8 cellular contexts compared by ENCODE assay signal in genomic region chr17:64128787-64129514, GRCh38. TPM values are rescaled to one million over a fixed set of nuclear protein-coding genes. Genes with fewer than 3 reads are reported as not detected.
DNase-seq lines count a peak whose midpoint lies in the region; ATAC-seq and TF ChIP-seq lines count a peak whose summit lies in the region.

No MANE protein-coding gene starts in this region.

- peak overlapping the region; percentile 70 for H3K27ac ChIP-seq in A673 (ENCODE audit: low read depth, low read length, poor library complexity, severe bottlenecking)

- no peaks in the 10 kb centered on the region for H3K9me3 ChIP-seq in A673 (ENCODE audit: low read depth, low read length, poor library complexity, severe bottlenecking)

- ATAC-seq in GM18502 (IDR thresholded peaks at IDR 0.05; ENCODE audit: poor library complexity, unreplicated experiment), result peak; percentile 1
- peak; percentile 23 for ATAC-seq in SK-N-SH treated with all-trans-retinoic acid at 6 μM for 48 hours
- ATAC-seq in natural killer cell treated with Interleukin-12 subunit alpha and Interleukin-12 subunit beta and Interleukin-15 and Interleukin-18, amount 100 ng/mL, for 72 hours, result no peak
- ATAC-seq in HG02840 (IDR thresholded peaks at IDR 0.05; ENCODE audit: low FRiP score, unreplicated experiment), result no peak
- no peak for ATAC-seq in HG02763 (IDR thresholded peaks at IDR 0.05; ENCODE audit: unreplicated experiment)

- H3K4me3 ChIP-seq in A673 (ENCODE audit: low read depth, low read length, poor library complexity, severe bottlenecking), result peak overlapping the region; percentile 91

- H3K36me3 Mint-ChIP-seq in endothelial cell (ENCODE audit: low read depth, unreplicated experiment), result peaks cover 4% of the 10 kb centered on the region
- peaks cover 15% of the 10 kb centered on the region for H3K36me3 Mint-ChIP-seq in natural killer cell treated with Interleukin-12 subunit alpha and Interleukin-12 subunit beta and Interleukin-15 and Interleukin-18, amount 100 ng/mL, for 72 hours

- CTCF ChIA-PET in A673 (lab: Charles Lee), result interaction anchor here (0.6 kb wide), 2 partner anchors 25 to 153 kb away, joined by 3 to 8 read pairs; no protein-coding TSS in a partner anchor

- H3K27ac Mint-ChIP-seq in endothelial cell (ENCODE audit: unreplicated experiment), result peak overlapping the region; percentile 32
- H3K27ac Mint-ChIP-seq in natural killer cell treated with Interleukin-12 subunit alpha and Interleukin-12 subunit beta and Interleukin-15 and Interleukin-18, amount 100 ng/mL, for 72 hours, result peak overlapping the region; percentile 75 to 86

- peak overlapping the region; percentile 95 for H3K4me3 Mint-ChIP-seq in endothelial cell (ENCODE audit: unreplicated experiment)
- peak overlapping the region; percentile 91 for H3K4me3 Mint-ChIP-seq in natural killer cell treated with Interleukin-12 subunit alpha and Interleukin-12 subunit beta and Interleukin-15 and Interleukin-18, amount 100 ng/mL, for 72 hours

- no peaks in the 10 kb centered on the region for H3K36me3 ChIP-seq in A673 (ENCODE audit: insufficient read depth, low read length, poor library complexity, severe bottlenecking)

- TF ChIP-seq CTCF in A673 (conservative IDR thresholded peaks at IDR 0.05; ENCODE audit: low read depth, low read length), result no peak
- no peak for TF ChIP-seq CTCF in endothelial cell (IDR thresholded peaks at IDR 0.05; ENCODE audit: unreplicated experiment)

- no TSS peak for BruUV-seq in A673 (replicated peaks; lab: Mats Ljungman, UMichigan)

- intact Hi-C loops in A673 (cut with micrococcal nuclease; ENCODE audit: unreplicated experiment), result no loop called here

- peaks cover 12% of the 10 kb centered on the region for H3K4me1 Mint-ChIP-seq in endothelial cell (ENCODE audit: unreplicated experiment)
- H3K4me1 Mint-ChIP-seq in natural killer cell treated with Interleukin-12 subunit alpha and Interleukin-12 subunit beta and Interleukin-15 and Interleukin-18, amount 100 ng/mL, for 72 hours (ENCODE audit: low read depth in 2 of 2), result peaks cover 48 to 56% of the 10 kb centered on the region in 2 donors

- no peaks in the 10 kb centered on the region for H3K27me3 ChIP-seq in A673 (replicated peaks; ENCODE audit: insufficient read depth, low read depth, low read length, poor library complexity)

- peak; percentile 51 for DNase-seq in A673 (ENCODE audit: low spot score)
- DNase-seq in endothelial cell (ENCODE audit: low spot score), result no peak
- DNase-seq in natural killer cell treated with Interleukin-12 subunit alpha and Interleukin-12 subunit beta and Interleukin-15 and Interleukin-18, amount 100 ng/mL, for 72 hours (ENCODE audit: low spot score), result no peak
- no peak for DNase-seq in amniotic stem cell (lab: John Stamatoyannopoulos, UW)

- POLR2A ChIA-PET in A673 (lab: Charles Lee; ENCODE audit: low non-redundant PET), result interaction anchor here (0.5 kb wide), 1 partner anchor 17 kb away, joined by 4 read pairs; no protein-coding TSS in a partner anchor

- peaks cover 2% of the 10 kb centered on the region for H3K27me3 Mint-ChIP-seq in endothelial cell (ENCODE audit: unreplicated experiment)
- no peaks in the 10 kb centered on the region for H3K27me3 Mint-ChIP-seq in natural killer cell treated with Interleukin-12 subunit alpha and Interleukin-12 subunit beta and Interleukin-15 and Interleukin-18, amount 100 ng/mL, for 72 hours

- H3K9me3 Mint-ChIP-seq in endothelial cell (ENCODE audit: unreplicated experiment), result no peaks in the 10 kb centered on the region
- no peaks in the 10 kb centered on the region for H3K9me3 Mint-ChIP-seq in natural killer cell treated with Interleukin-12 subunit alpha and Interleukin-12 subunit beta and Interleukin-15 and Interleukin-18, amount 100 ng/mL, for 72 hours

- H3K4me1 ChIP-seq in A673 (ENCODE audit: insufficient read depth, low read length, poor library complexity, severe bottlenecking), result peaks cover 14% of the 10 kb centered on the region

TF ChIP-seq in SK-N-SH treated with all-trans-retinoic acid at 6 μM for 48 hours, 23 proteins besides CTCF, POLR2A, EP300 and RAD21 (continues in another document):
- TF ChIP-seq ARNTL (CRISPR knock-in tag; IDR thresholded peaks at IDR 0.05; ENCODE audit: borderline replicate concordance, low read depth), result no peak
- TF ChIP-seq PATZ1 (CRISPR knock-in tag; IDR thresholded peaks at IDR 0.05; ENCODE audit: borderline replicate concordance), result no peak
- no peak for TF ChIP-seq ESRRG (CRISPR knock-in tag; IDR thresholded peaks at IDR 0.05)
- no peak for TF ChIP-seq ZNF565 (CRISPR knock-in tag; conservative IDR thresholded peaks at IDR 0.05; ENCODE audit: low read depth)
- TF ChIP-seq ZFP3 (CRISPR knock-in tag; IDR thresholded peaks at IDR 0.05), result no peak
- no peak for TF ChIP-seq ZC3H10 (CRISPR knock-in tag; IDR thresholded peaks at IDR 0.05)
- TF ChIP-seq, protein P1, sequence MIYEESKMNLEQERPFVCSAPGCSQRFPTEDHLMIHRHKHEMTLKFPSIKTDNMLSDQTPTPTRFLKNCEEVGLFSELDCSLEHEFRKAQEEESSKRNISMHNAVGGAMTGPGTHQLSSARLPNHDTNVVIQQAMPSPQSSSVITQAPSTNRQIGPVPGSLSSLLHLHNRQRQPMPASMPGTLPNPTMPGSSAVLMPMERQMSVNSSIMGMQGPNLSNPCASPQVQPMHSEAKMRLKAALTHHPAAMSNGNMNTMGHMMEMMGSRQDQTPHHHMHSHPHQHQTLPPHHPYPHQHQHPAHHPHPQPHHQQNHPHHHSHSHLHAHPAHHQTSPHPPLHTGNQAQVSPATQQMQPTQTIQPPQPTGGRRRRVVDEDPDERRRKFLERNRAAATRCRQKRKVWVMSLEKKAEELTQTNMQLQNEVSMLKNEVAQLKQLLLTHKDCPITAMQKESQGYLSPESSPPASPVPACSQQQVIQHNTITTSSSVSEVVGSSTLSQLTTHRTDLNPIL (CRISPR knock-in tag; IDR thresholded peaks at IDR 0.05; ENCODE audit: low read depth), result no peak
- no peak for TF ChIP-seq GLIS3 (CRISPR knock-in tag; IDR thresholded peaks at IDR 0.05)
- TF ChIP-seq TOX (CRISPR knock-in tag; IDR thresholded peaks at IDR 0.05; ENCODE audit: borderline replicate concordance), result no peak
- TF ChIP-seq BACH2 (CRISPR knock-in tag; IDR thresholded peaks at IDR 0.05; ENCODE audit: borderline replicate concordance), result no peak
- no peak for TF ChIP-seq CSDC2 (CRISPR knock-in tag; IDR thresholded peaks at IDR 0.05)
- TF ChIP-seq ISL1 (CRISPR knock-in tag; IDR thresholded peaks at IDR 0.05), result no peak
- TF ChIP-seq ZNF70 (CRISPR knock-in tag; IDR thresholded peaks at IDR 0.05), result no peak
- TF ChIP-seq POU6F1 (CRISPR knock-in tag; IDR thresholded peaks at IDR 0.05; ENCODE audit: borderline replicate concordance, low read depth), result no peak
- TF ChIP-seq TSHZ2 (CRISPR knock-in tag; IDR thresholded peaks at IDR 0.05), result no peak

RNA-seq across cellular contexts. Expression of gene ERN1, which starts 1.0 kb away (rescaled TPM):
- total RNA-seq in A673 (2021), result 6.7 and 8.0 TPM in 2 replicates
- total RNA-seq in endothelial cell (ENCODE audit: unreplicated experiment), result 16.7 TPM
- 100 to 1,000 TPM; 131 TPM for total RNA-seq in natural killer cell treated with Interleukin-12 subunit alpha and Interleukin-12 subunit beta and Interleukin-15 and Interleukin-18, amount 100 ng/mL, for 72 hours

Comparison
In these comparisons a context has a peak if more than half of its experiments do, and no peak if none do; other contexts are left out.
1. ATAC-seq: peak in GM18502 (single experiment) and SK-N-SH treated with all-trans-retinoic acid at 6 μM for 48 hours (single experiment); none in natural killer cell treated with Interleukin-12 subunit alpha and Interleukin-12 subunit beta and Interleukin-15 and Interleukin-18, amount 100 ng/mL, for 72 hours (0 of 2), HG02840 (single experiment) and HG02763 (single experiment).